1 cellular context compared by ENCODE assay signal in the genomic region with DNA sequence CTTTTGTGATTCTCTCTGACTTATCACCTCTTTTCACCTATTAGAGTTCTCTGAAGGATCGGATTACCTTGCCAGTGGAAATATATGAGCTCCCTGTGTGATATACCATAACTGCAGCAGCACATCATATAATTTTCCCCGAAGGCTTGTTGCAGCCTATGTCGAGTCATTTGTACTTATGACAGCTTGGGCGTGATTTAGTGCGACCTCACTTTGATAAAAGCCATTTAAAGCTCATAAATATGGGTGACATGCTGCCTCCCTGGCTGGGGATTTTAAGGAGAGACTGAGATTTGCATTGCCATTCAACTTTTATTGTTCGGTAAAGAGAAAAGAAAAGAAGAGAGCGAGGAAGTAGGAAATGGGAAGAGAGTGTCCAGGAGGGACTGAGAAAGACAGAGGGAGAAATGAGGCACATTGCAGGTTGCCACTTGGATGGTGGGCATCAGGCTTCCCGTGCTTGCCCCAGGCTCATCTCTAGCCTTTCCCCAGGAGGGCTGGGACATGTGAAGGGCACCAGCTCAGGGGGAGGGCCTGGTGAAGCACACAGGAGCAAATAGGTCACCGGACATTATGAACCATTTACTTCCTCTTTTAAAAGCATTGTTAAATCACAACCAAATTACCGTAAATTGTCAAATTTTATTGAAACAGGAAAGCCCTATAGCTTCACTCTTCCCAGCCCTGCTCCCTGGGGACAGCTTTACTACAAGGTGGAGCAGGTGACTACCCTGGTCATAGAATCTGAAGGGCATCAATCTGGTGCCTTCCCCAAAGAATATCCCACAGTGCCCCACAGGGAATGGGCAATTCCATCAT.
TF ChIP-seq lines count a peak whose summit lies in the region.

No MANE protein-coding gene starts in this region.

TF ChIP-seq in HEK293, 187 proteins besides CTCF, POLR2A, EP300 and RAD21 (continued from another document):
- TF ChIP-seq, protein P1, sequence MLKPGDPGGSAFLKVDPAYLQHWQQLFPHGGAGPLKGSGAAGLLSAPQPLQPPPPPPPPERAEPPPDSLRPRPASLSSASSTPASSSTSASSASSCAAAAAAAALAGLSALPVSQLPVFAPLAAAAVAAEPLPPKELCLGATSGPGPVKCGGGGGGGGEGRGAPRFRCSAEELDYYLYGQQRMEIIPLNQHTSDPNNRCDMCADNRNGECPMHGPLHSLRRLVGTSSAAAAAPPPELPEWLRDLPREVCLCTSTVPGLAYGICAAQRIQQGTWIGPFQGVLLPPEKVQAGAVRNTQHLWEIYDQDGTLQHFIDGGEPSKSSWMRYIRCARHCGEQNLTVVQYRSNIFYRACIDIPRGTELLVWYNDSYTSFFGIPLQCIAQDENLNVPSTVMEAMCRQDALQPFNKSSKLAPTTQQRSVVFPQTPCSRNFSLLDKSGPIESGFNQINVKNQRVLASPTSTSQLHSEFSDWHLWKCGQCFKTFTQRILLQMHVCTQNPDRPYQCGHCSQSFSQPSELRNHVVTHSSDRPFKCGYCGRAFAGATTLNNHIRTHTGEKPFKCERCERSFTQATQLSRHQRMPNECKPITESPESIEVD (tag by site-specific recombination; IDR thresholded peaks at IDR 0.05), result peak; percentile 36; the same call in 1 of the 2 replicates
- TF ChIP-seq, protein P2, sequence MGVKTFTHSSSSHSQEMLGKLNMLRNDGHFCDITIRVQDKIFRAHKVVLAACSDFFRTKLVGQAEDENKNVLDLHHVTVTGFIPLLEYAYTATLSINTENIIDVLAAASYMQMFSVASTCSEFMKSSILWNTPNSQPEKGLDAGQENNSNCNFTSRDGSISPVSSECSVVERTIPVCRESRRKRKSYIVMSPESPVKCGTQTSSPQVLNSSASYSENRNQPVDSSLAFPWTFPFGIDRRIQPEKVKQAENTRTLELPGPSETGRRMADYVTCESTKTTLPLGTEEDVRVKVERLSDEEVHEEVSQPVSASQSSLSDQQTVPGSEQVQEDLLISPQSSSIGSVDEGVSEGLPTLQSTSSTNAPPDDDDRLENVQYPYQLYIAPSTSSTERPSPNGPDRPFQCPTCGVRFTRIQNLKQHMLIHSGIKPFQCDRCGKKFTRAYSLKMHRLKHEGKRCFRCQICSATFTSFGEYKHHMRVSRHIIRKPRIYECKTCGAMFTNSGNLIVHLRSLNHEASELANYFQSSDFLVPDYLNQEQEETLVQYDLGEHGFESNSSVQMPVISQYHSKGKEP (tag by site-specific recombination; IDR thresholded peaks at IDR 0.05), result no peak
- TF ChIP-seq GFI1B (tag by site-specific recombination; IDR thresholded peaks at IDR 0.05), result peak; percentile 91; the same call in 1 of the 2 replicates
- TF ChIP-seq, protein P3, sequence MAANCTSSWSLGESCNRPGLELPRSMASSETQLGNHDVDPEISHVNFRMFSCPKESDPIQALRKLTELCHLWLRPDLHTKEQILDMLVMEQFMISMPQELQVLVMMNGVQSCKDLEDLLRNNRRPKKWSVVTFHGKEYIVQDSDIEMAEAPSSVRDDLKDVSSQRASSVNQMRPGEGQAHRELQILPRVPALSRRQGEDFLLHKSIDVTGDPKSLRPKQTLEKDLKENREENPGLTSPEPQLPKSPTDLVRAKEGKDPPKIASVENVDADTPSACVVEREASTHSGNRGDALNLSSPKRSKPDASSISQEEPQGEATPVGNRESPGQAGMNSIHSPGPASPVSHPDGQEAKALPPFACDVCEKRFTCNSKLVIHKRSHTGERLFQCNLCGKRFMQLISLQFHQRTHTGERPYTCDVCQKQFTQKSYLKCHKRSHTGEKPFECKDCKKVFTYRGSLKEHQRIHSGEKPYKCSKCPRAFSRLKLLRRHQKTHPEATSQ (tag by site-specific recombination; IDR thresholded peaks at IDR 0.05), result no peak
- TF ChIP-seq, protein P4, sequence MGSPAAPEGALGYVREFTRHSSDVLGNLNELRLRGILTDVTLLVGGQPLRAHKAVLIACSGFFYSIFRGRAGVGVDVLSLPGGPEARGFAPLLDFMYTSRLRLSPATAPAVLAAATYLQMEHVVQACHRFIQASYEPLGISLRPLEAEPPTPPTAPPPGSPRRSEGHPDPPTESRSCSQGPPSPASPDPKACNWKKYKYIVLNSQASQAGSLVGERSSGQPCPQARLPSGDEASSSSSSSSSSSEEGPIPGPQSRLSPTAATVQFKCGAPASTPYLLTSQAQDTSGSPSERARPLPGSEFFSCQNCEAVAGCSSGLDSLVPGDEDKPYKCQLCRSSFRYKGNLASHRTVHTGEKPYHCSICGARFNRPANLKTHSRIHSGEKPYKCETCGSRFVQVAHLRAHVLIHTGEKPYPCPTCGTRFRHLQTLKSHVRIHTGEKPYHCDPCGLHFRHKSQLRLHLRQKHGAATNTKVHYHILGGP (tag by site-specific recombination; IDR thresholded peaks at IDR 0.05), result peak; percentile 26; the same call in 1 of the 2 replicates
- TF ChIP-seq ZNF114 (tag by site-specific recombination; IDR thresholded peaks at IDR 0.05), result no peak
- 0 out of 2 replicates have a peak, but pooled peaks have one; percentile 51 for TF ChIP-seq BCL11B (tag by site-specific recombination; IDR thresholded peaks at IDR 0.05; ENCODE audit: low read depth)
- TF ChIP-seq FEZF1 (tag by site-specific recombination; IDR thresholded peaks at IDR 0.05), result peak; percentile 67
- TF ChIP-seq OSR2 (tag by site-specific recombination; IDR thresholded peaks at IDR 0.05), result peak; percentile 28; the same call in 1 of the 2 replicates
- peak; percentile 49; the same call in 1 of the 2 replicates for TF ChIP-seq ZNF843 (tag by site-specific recombination; IDR thresholded peaks at IDR 0.05)
- TF ChIP-seq IKZF3 (tag by site-specific recombination; IDR thresholded peaks at IDR 0.05), result 0 out of 2 replicates have a peak, but pooled peaks have one; percentile 12
- TF ChIP-seq, protein P5, sequence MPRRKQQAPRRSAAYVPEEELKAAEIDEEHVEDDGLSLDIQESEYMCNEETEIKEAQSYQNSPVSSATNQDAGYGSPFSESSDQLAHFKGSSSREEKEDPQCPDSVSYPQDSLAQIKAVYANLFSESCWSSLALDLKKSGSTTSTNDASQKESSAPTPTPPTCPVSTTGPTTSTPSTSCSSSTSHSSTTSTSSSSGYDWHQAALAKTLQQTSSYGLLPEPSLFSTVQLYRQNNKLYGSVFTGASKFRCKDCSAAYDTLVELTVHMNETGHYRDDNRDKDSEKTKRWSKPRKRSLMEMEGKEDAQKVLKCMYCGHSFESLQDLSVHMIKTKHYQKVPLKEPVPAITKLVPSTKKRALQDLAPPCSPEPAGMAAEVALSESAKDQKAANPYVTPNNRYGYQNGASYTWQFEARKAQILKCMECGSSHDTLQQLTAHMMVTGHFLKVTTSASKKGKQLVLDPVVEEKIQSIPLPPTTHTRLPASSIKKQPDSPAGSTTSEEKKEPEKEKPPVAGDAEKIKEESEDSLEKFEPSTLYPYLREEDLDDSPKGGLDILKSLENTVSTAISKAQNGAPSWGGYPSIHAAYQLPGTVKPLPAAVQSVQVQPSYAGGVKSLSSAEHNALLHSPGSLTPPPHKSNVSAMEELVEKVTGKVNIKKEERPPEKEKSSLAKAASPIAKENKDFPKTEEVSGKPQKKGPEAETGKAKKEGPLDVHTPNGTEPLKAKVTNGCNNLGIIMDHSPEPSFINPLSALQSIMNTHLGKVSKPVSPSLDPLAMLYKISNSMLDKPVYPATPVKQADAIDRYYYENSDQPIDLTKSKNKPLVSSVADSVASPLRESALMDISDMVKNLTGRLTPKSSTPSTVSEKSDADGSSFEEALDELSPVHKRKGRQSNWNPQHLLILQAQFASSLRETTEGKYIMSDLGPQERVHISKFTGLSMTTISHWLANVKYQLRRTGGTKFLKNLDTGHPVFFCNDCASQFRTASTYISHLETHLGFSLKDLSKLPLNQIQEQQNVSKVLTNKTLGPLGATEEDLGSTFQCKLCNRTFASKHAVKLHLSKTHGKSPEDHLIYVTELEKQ (tag by site-specific recombination; IDR thresholded peaks at IDR 0.05; ENCODE audit: borderline replicate concordance), result no peak
